ENCODE assay signal across 1 cellular context in genomic region chr18:46199515-46200147, GRCh38.
TF ChIP-seq lines count a peak whose summit lies in the region.

No MANE protein-coding gene starts in this region.

TF ChIP-seq in K562, 482 proteins besides CTCF, POLR2A, EP300 and RAD21 (continued from another document):
- TF ChIP-seq RREB1 (CRISPR knock-in tag; IDR thresholded peaks at IDR 0.05) (no peak), CBFA2T3 (IDR thresholded peaks at IDR 0.05) (peak; percentile 30; the same call in 1 of the 2 replicates), MNT (conservative IDR thresholded peaks at IDR 0.05) (no peak), JUND (IDR thresholded peaks at IDR 0.05; ENCODE audit: borderline replicate concordance, low read depth, low read length) (peak; percentile 81), JUND (tag; IDR thresholded peaks at IDR 0.05; ENCODE audit: borderline replicate concordance, low read depth, low read length) (peak; percentile 89; the same call in 2 of the 3 replicates), FOXK2 (conservative IDR thresholded peaks at IDR 0.05 in 1 of 2, IDR thresholded peaks at IDR 0.05 in 1 of 2; ENCODE audit: low read depth in 2 of 2) (peak; percentile 89 to 91), IRF9 (tag; IDR thresholded peaks at IDR 0.05) (no peak), ZNF239 (CRISPR knock-in tag; IDR thresholded peaks at IDR 0.05) (no peak), BACH1 (tag; IDR thresholded peaks at IDR 0.05) (0 out of 2 replicates have a peak, but pooled peaks have one; percentile 40), TBL1XR1 (IDR thresholded peaks at IDR 0.05; ENCODE audit: low read length in 2 of 2) (no peak), ZNF316 (IDR thresholded peaks at IDR 0.05) (peak; percentile 29; the same call in 1 of the 2 replicates), GABPB1 (CRISPR knock-in tag; IDR thresholded peaks at IDR 0.05) (no peak), SP1 (CRISPR knock-in tag; IDR thresholded peaks at IDR 0.05) (no peak), SMAD3 (CRISPR knock-in tag; conservative IDR thresholded peaks at IDR 0.05) (no peak), RBM17 (IDR thresholded peaks at IDR 0.05; ENCODE audit: borderline replicate concordance, low read depth, low read length) (no peak), TCF3 (CRISPR knock-in tag; IDR thresholded peaks at IDR 0.05) (no peak), SMARCB1 (IDR thresholded peaks at IDR 0.05; ENCODE audit: insufficient read length, low read depth) (no peak), SAFB2 (IDR thresholded peaks at IDR 0.05; ENCODE audit: borderline replicate concordance, low read depth, low read length, severe bottlenecking) (no peak), SMAD2 (IDR thresholded peaks at IDR 0.05; ENCODE audit: low read depth, low read length) (no peak), ZBTB26 (CRISPR knock-in tag; IDR thresholded peaks at IDR 0.05) (no peak), JUNB (CRISPR knock-in tag; conservative IDR thresholded peaks at IDR 0.05) (no peak), PHF21A (IDR thresholded peaks at IDR 0.05; ENCODE audit: borderline replicate concordance, low read depth) (no peak), RNF219 (CRISPR knock-in tag; IDR thresholded peaks at IDR 0.05) (no peak), E2F3 (CRISPR knock-in tag; IDR thresholded peaks at IDR 0.05) (no peak), NR1H2 (CRISPR knock-in tag; IDR thresholded peaks at IDR 0.05) (no peak), NR2C1 (IDR thresholded peaks at IDR 0.05) (no peak), NR2C1 (tag; IDR thresholded peaks at IDR 0.05) (no peak), ZSCAN29 (IDR thresholded peaks at IDR 0.05) (no peak), HMG20A (CRISPR knock-in tag; conservative IDR thresholded peaks at IDR 0.05) (no peak), SUPT5H (IDR thresholded peaks at IDR 0.05) (no peak), GABPB2 (CRISPR knock-in tag; conservative IDR thresholded peaks at IDR 0.05) (no peak), ZNF830 (CRISPR knock-in tag; IDR thresholded peaks at IDR 0.05) (no peak), ATF7 (IDR thresholded peaks at IDR 0.05) (0 out of 2 replicates have a peak, but pooled peaks have one; percentile 24), XRCC5 (IDR thresholded peaks at IDR 0.05; ENCODE audit: low read depth, low read length) (no peak), DEAF1 (CRISPR knock-in tag; IDR thresholded peaks at IDR 0.05) (no peak), HSF4 (CRISPR knock-in tag; IDR thresholded peaks at IDR 0.05; ENCODE audit: borderline replicate concordance) (no peak)
